Comparison of ENCODE assay signal across 17 cellular contexts in the genomic region with DNA sequence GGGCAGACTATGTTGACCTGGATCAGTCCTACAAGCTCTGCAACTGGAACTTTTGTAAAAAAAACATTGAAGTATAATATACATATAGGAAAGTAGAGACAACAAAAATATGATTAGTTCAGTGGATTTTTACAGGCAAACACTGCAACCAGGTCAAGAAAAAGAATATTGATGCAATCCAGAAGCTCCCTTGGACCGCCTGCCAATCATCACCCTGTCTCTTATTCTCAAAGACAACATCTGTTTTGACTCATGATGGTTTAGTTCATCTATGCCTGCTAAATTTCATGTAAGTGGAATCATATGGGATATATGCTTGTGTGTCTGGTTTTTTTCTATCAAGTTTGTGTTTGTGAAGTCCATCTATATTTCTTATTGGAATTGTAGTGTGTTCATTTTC. TPM values are rescaled to one million over a fixed set of nuclear protein-coding genes. Genes with fewer than 3 reads are reported as not detected.
A peak's percentile ranks its signal among the peaks of the same experiment; 100 is the strongest.
DNase-seq lines count a peak whose midpoint lies in the region; ATAC-seq lines count a peak whose summit lies in the region.
"Had no signal": no experiment of that assay in that cellular context is flagged by ENCODE, and none has a peak within 500 bp of the region (broad histone marks: within the 10 kb centered on the region; RNA-seq: fewer than 3 reads in every experiment).

No MANE protein-coding gene starts in this region.

- peak overlapping the region; percentile 48 for H3K4me3 ChIP-seq in skeletal muscle satellite cell (ENCODE audit: low read length)
- H3K4me3 ChIP-seq: GM12878, mucosa of descending colon had no signal

- no peak overlapping the region for H3K4me3 Mint-ChIP-seq in T-helper 2 cell treated with Interferon-gamma antibody and Interleukin-4, amounts not matched to agents 5 μg/mL and 100 μg/mL, for 36 hours
- H3K4me3 Mint-ChIP-seq in dendritic cell treated with granulocyte-macrophage colony-stimulating factor and Interleukin-4, amounts not matched to agents 40 ng/mL and 50 ng/mL, for 4 days = no peak overlapping the region
- H3K4me3 Mint-ChIP-seq: brain; CD8-positive, alpha-beta T cell; H9 had no signal

- H3K4me1 ChIP-seq in skeletal muscle satellite cell (ENCODE audit: control insufficient read depth, insufficient read depth, low read length) = peaks cover 29% of the 10 kb centered on the region

- H3K4me1 Mint-ChIP-seq in T-helper 2 cell treated with Interferon-gamma antibody and Interleukin-4, amounts not matched to agents 5 μg/mL and 100 μg/mL, for 36 hours (ENCODE audit: low read depth) = peaks cover 47% of the 10 kb centered on the region
- H3K4me1 Mint-ChIP-seq in dendritic cell treated with granulocyte-macrophage colony-stimulating factor and Interleukin-4, amounts not matched to agents 40 ng/mL and 50 ng/mL, for 4 days (ENCODE audit: low read depth) = peaks cover 74% of the 10 kb centered on the region
- H3K4me1 Mint-ChIP-seq: brain had no signal

- no peaks in the 10 kb centered on the region for H3K36me3 ChIP-seq in skeletal muscle satellite cell (ENCODE audit: insufficient read depth, low read length)

- no peak for ATAC-seq in sciatic nerve

- peaks cover 9% of the 10 kb centered on the region for H3K9me3 Mint-ChIP-seq in T-helper 2 cell treated with Interferon-gamma antibody and Interleukin-4, amounts not matched to agents 5 μg/mL and 100 μg/mL, for 36 hours
- no peaks in the 10 kb centered on the region for H3K9me3 Mint-ChIP-seq in dendritic cell treated with granulocyte-macrophage colony-stimulating factor and Interleukin-4, amounts not matched to agents 40 ng/mL and 50 ng/mL, for 4 days
- H3K9me3 Mint-ChIP-seq: CD8-positive, alpha-beta T cell had no signal

- no peaks in the 10 kb centered on the region for H3K9me3 ChIP-seq in skeletal muscle satellite cell (replicated peaks; ENCODE audit: low read length)
- H3K9me3 ChIP-seq: mucosa of descending colon had no signal

- H3K9ac ChIP-seq in skeletal muscle satellite cell (ENCODE audit: low read depth, low read length) = peak overlapping the region; percentile 46

- H3K27me3 Mint-ChIP-seq in T-helper 2 cell treated with Interferon-gamma antibody and Interleukin-4, amounts not matched to agents 5 μg/mL and 100 μg/mL, for 36 hours (ENCODE audit: low read depth) = peaks cover 11% of the 10 kb centered on the region
- peaks cover 12% of the 10 kb centered on the region for H3K27me3 Mint-ChIP-seq in dendritic cell treated with granulocyte-macrophage colony-stimulating factor and Interleukin-4, amounts not matched to agents 40 ng/mL and 50 ng/mL, for 4 days

- no peaks in the 10 kb centered on the region for H3K27me3 ChIP-seq in skeletal muscle satellite cell (ENCODE audit: control insufficient read depth, insufficient read depth, low read length)

- peak overlapping the region; percentile 38 for H3K4me2 ChIP-seq in skeletal muscle satellite cell (ENCODE audit: low read length)

- H3K36me3 Mint-ChIP-seq in T-helper 2 cell treated with Interferon-gamma antibody and Interleukin-4, amounts not matched to agents 5 μg/mL and 100 μg/mL, for 36 hours (ENCODE audit: low read depth) = peaks cover 7% of the 10 kb centered on the region
- H3K36me3 Mint-ChIP-seq in dendritic cell treated with granulocyte-macrophage colony-stimulating factor and Interleukin-4, amounts not matched to agents 40 ng/mL and 50 ng/mL, for 4 days (ENCODE audit: low read depth) = no peaks in the 10 kb centered on the region
- H3K36me3 Mint-ChIP-seq: brain; CD8-positive, alpha-beta T cell had no signal

- H3K27ac Mint-ChIP-seq in T-helper 2 cell treated with Interferon-gamma antibody and Interleukin-4, amounts not matched to agents 5 μg/mL and 100 μg/mL, for 36 hours = peak overlapping the region; percentile 86
- H3K27ac Mint-ChIP-seq in dendritic cell treated with granulocyte-macrophage colony-stimulating factor and Interleukin-4, amounts not matched to agents 40 ng/mL and 50 ng/mL, for 4 days = peak overlapping the region; percentile 99
- H3K27ac Mint-ChIP-seq: brain; CD8-positive, alpha-beta T cell; H9 had no signal

- no peak for DNase-seq in T-helper 2 cell treated with Interferon-gamma antibody and Interleukin-4, amounts not matched to agents 5 μg/mL and 100 μg/mL, for 36 hours (ENCODE audit: low spot score)
- no peak for DNase-seq in T-helper 2 cell
- peak; percentile 50 for DNase-seq in SK-N-DZ (ENCODE audit: low spot score)
- no peak for DNase-seq in dermis blood vessel endothelial cell
- no peak for DNase-seq in kidney glomerular epithelial cell (lab: John Stamatoyannopoulos, UW)
- DNase-seq in sciatic nerve (ENCODE audit: low spot score) = no peak
- DNase-seq: activated CD4-positive, CD25-positive, alpha-beta regulatory T cell; CD8-positive, alpha-beta T cell; effector memory CD4-positive, alpha-beta T cell; H9; KBM-7; mucosa of descending colon; NCI-H1105 had no signal

- intact Hi-C loops in dendritic cell treated with granulocyte-macrophage colony-stimulating factor and Interleukin-4, amounts not matched to agents 40 ng/mL and 50 ng/mL, for 4 days (cut with micrococcal nuclease) = loop anchor here (5.0 kb wide), 1 partner anchor 359 kb away; no protein-coding TSS in a partner anchor
- intact Hi-C loops in sciatic nerve (cut with DNase I) = no loop called here

RNA-seq across cellular contexts. Expression of gene HYCC1, which starts 7.7 kb away (rescaled TPM):
- 12.6 and 21.9 TPM in 2 replicates for polyA plus RNA-seq in SK-N-DZ (2014; cell fraction: cytosol; rRNA removed)
- 17.8 and 19.9 TPM in 2 replicates for polyA plus RNA-seq in SK-N-DZ (2014; cell fraction: nucleus; rRNA removed)
- 84.1 and 105 TPM in 2 replicates for total RNA-seq in skeletal muscle satellite cell (2012; rRNA removed)
- 44.4 and 53.9 TPM in 2 replicates for total RNA-seq in dermis blood vessel endothelial cell
- total RNA-seq in sciatic nerve = 60.0 TPM
